In the genomic region with DNA sequence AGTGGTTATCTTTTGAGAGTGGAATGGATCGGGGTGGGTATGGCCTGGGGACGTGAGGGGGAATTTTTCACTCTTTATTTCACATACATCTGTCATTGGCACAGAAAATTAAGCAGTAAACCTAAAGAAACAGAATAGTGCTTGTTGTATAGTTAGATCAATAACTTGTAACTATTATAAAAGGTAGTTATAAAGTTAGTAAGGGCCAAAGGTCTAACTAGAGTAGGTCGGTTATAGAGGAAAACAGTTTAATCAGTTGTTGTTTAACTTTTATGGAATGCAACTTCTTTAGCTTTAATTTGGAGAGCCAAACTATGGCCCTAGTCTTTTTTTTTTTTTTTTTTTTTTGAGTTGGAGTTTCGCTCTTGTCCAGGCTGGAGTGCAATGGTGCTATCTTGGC, we compare ENCODE assay signal across 18 cellular contexts.
DNase-seq lines count a peak whose midpoint lies in the region; ATAC-seq and TF ChIP-seq lines count a peak whose summit lies in the region.
"Had no signal": no experiment of that assay in that cellular context is flagged by ENCODE, and none has a peak within 500 bp of the region (broad histone marks: within the 10 kb centered on the region; RNA-seq: fewer than 3 reads in every experiment).

No MANE protein-coding gene starts in this region.

- H3K4me1 ChIP-seq in BLaER1 treated with 17β-estradiol and CSF1 and Interleukin-3, amounts not matched to agents 10 nM and 100 nM = peaks cover 41 to 58% (median 48%) of the 10 kb centered on the region in 10 experiments
- peaks cover 11% of the 10 kb centered on the region for H3K4me1 ChIP-seq in iPS-18a (ENCODE audit: control insufficient read depth, low read depth, low read length)

- intact Hi-C loops in CD14-positive monocyte (cut with micrococcal nuclease) = loop anchor here in 1 of 2 donors (10.0 kb wide), 1 partner anchor 96 kb away; no protein-coding TSS in a partner anchor

- no peaks in the 10 kb centered on the region for H3K9me3 Mint-ChIP-seq in nephron
- H3K9me3 Mint-ChIP-seq in CD14-positive monocyte = no peaks in the 10 kb centered on the region
- H3K9me3 Mint-ChIP-seq: CD8-positive, alpha-beta memory T cell had no signal

- no peak for DNase-seq in NCI-H510A (lab: John Stamatoyannopoulos, UW)
- no peak for DNase-seq in occipital lobe (lab: John Stamatoyannopoulos, UW)
- DNase-seq in CD14-positive monocyte (ENCODE audit: low spot score) = no peak
- DNase-seq: 8988T; CD8-positive, alpha-beta memory T cell; DND-41; NCI-H1417; NCI-H187 treated with DMSO at 0.1 percent for 48 hours; NCI-H446; NCI-H748 treated with DMSO at 0.1 percent for 48 hours; PC-3 had no signal

- H3K9me3 ChIP-seq in BLaER1 treated with 17β-estradiol and CSF1 and Interleukin-3, amounts not matched to agents 10 nM and 100 nM (replicated peaks in 1 of 11) = no peaks in the 10 kb centered on the region
- no peaks in the 10 kb centered on the region for H3K9me3 ChIP-seq in iPS-18a (ENCODE audit: control insufficient read depth, low read depth, low read length)
- H3K9me3 ChIP-seq: SJSA1 had no signal

- H3K4me3 Mint-ChIP-seq in nephron (no peak overlapping the region), CD14-positive monocyte (no peak overlapping the region)
- H3K4me3 Mint-ChIP-seq: CD8-positive, alpha-beta memory T cell had no signal

- no peak overlapping the region for H3K4me3 ChIP-seq in BLaER1 treated with 17β-estradiol and CSF1 and Interleukin-3, amounts not matched to agents 10 nM and 100 nM
- H3K4me3 ChIP-seq in iPS-18a (ENCODE audit: low read length) = no peak overlapping the region
- H3K4me3 ChIP-seq: K562, SJSA1 had no signal

- H3K36me3 Mint-ChIP-seq in nephron (ENCODE audit: low read depth) (peaks cover 4% of the 10 kb centered on the region), CD14-positive monocyte (no peaks in the 10 kb centered on the region)

- H4K20me1 ChIP-seq in BLaER1 treated with 17β-estradiol and CSF1 and Interleukin-3, amounts not matched to agents 10 nM and 100 nM = peaks cover 11 to 98% (median 42%) of the 10 kb centered on the region in 11 experiments; a peak in 19 of 22 replicates

- H3K4me1 Mint-ChIP-seq in nephron (peaks cover 44% of the 10 kb centered on the region), CD14-positive monocyte (peaks cover 49% of the 10 kb centered on the region)

- no peaks in the 10 kb centered on the region for H3K27me3 ChIP-seq in BLaER1 treated with 17β-estradiol and CSF1 and Interleukin-3, amounts not matched to agents 10 nM and 100 nM
- H3K27me3 ChIP-seq in iPS-18a (ENCODE audit: control insufficient read depth, insufficient read depth, low read length) = no peaks in the 10 kb centered on the region
- H3K27me3 ChIP-seq: SJSA1 had no signal

- H3K27me3 Mint-ChIP-seq in nephron (ENCODE audit: low read depth) (no peaks in the 10 kb centered on the region), CD14-positive monocyte (ENCODE audit: low read depth in 3 of 3) (peaks cover 0 to 1% (median 0%) of the 10 kb centered on the region in 3 donors)
- H3K27me3 Mint-ChIP-seq: CD8-positive, alpha-beta memory T cell had no signal

- no peaks in the 10 kb centered on the region for H3K36me3 ChIP-seq in BLaER1 treated with 17β-estradiol and CSF1 and Interleukin-3, amounts not matched to agents 10 nM and 100 nM
- no peaks in the 10 kb centered on the region for H3K36me3 ChIP-seq in iPS-18a (ENCODE audit: control insufficient read depth, low read depth, low read length)
- H3K36me3 ChIP-seq: SJSA1 had no signal

- no peak overlapping the region for H3K9ac ChIP-seq in BLaER1 treated with 17β-estradiol and CSF1 and Interleukin-3, amounts not matched to agents 10 nM and 100 nM
- H3K9ac ChIP-seq in iPS-18a (ENCODE audit: low read length) = peak overlapping the region; percentile 30

- peak overlapping the region; percentile 37 to 91 (median 40) for H3K27ac Mint-ChIP-seq in nephron
- H3K27ac Mint-ChIP-seq in CD14-positive monocyte = no peak overlapping the region

- peak overlapping the region; percentile 65 to 90 (median 81); a peak in 17 of 22 replicates for H3K4me2 ChIP-seq in BLaER1 treated with 17β-estradiol and CSF1 and Interleukin-3, amounts not matched to agents 10 nM and 100 nM

- no peak for ATAC-seq in GM21723 (IDR thresholded peaks at IDR 0.05; ENCODE audit: unreplicated experiment)
- ATAC-seq: PC-3 had no signal

- no peak for TF ChIP-seq CTCF in VCaP (conservative IDR thresholded peaks at IDR 0.05)
- TF ChIP-seq CTCF in nephron (IDR thresholded peaks at IDR 0.05; ENCODE audit: unreplicated experiment in 3 of 3) = no peak
- TF ChIP-seq CTCF in CD14-positive monocyte (IDR thresholded peaks at IDR 0.05) = no peak

- peak overlapping the region in 6 of 11 experiments; percentile 34 to 58 (median 44); a peak in 7 of 22 replicates for H3K27ac ChIP-seq in BLaER1 treated with 17β-estradiol and CSF1 and Interleukin-3, amounts not matched to agents 10 nM and 100 nM
- peak overlapping the region; percentile 53; the same call in 1 of the 2 replicates for H3K27ac ChIP-seq in VCaP
- H3K27ac ChIP-seq in iPS-18a (ENCODE audit: low read length) = no peak overlapping the region
- H3K27ac ChIP-seq: SJSA1 had no signal

Comparison
In these comparisons a context has a peak if more than half of its experiments do, and no peak if none do; other contexts are left out.
1. H3K27ac Mint-ChIP-seq: peak in nephron (3 of 3); none in CD14-positive monocyte (0 of 7).